Comparison of ENCODE assay signal across 1 cellular context in genomic region chr19:29289020-29289419, GRCh38.
TF ChIP-seq lines count a peak whose summit lies in the region.

No MANE protein-coding gene starts in this region.

TF ChIP-seq in K562, 482 proteins besides CTCF, POLR2A, EP300 and RAD21 (continued from another document):
- TF ChIP-seq, protein P1, sequence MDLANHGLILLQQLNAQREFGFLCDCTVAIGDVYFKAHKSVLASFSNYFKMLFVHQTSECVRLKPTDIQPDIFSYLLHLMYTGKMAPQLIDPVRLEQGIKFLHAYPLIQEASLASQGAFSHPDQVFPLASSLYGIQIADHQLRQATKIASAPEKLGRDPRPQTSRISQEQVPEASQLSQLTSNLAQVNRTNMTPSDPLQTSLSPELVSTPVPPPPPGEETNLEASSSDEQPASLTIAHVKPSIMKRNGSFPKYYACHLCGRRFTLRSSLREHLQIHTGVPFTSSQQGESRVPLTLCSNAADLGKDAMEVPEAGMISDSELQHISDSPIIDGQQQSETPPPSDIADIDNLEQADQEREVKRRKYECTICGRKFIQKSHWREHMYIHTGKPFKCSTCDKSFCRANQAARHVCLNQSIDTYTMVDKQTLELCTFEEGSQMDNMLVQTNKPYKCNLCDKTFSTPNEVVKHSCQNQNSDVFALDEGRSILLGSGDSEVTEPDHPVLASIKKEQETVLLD (IDR thresholded peaks at IDR 0.05): no peak
- TF ChIP-seq MGA (IDR thresholded peaks at IDR 0.05): no peak
